In genomic region chr12:52530366-52530765, GRCh38 we compare ENCODE assay signal across 38 cellular contexts. TPM values are rescaled to one million over a fixed set of nuclear protein-coding genes. Genes with fewer than 3 reads are reported as not detected.
"Had no signal": no experiment of that assay in that cellular context is flagged by ENCODE, and none has a peak within 500 bp of the region (broad histone marks: within the 10 kb centered on the region; RNA-seq: fewer than 3 reads in every experiment).

No MANE protein-coding gene starts in this region.

- H3K4me1 ChIP-seq: esophagus muscularis mucosa, gastroesophageal sphincter, heart left ventricle, pancreas, thyroid gland had no signal

- H3K27ac ChIP-seq: coronary artery, esophagus muscularis mucosa, foreskin keratinocyte, gastroesophageal sphincter, heart left ventricle, hepatocyte, neutrophil, pancreas, sigmoid colon, stomach, thyroid gland had no signal

- H3K4me1 Mint-ChIP-seq: neural crest cell had no signal

- H3K4me3 ChIP-seq: coronary artery, esophagus muscularis mucosa, gastroesophageal sphincter, heart left ventricle, hepatocyte, lung, pancreas, sigmoid colon, stomach, thyroid gland had no signal

- H3K9me3 Mint-ChIP-seq: memory B cell; neural crest cell; stimulated activated effector memory CD8-positive, alpha-beta T cell treated with anti-CD3 and anti-CD28 coated beads, Interleukin-12 subunit alpha, Interleukin-12 subunit beta, amount 100 ng/mL, for 72 hours had no signal

- H3K27me3 ChIP-seq: esophagus muscularis mucosa, foreskin keratinocyte, gastroesophageal sphincter, hepatocyte, pancreas, sigmoid colon, stomach, thyroid gland had no signal

- ATAC-seq: foreskin keratinocyte; gastroesophageal sphincter; heart left ventricle; left lobe of liver; naive thymus-derived CD4-positive, alpha-beta T cell; pancreas; stimulated activated effector memory CD8-positive, alpha-beta T cell treated with anti-CD3 and anti-CD28 coated beads, Interleukin-12 subunit alpha, Interleukin-12 subunit beta, amount 100 ng/mL, for 72 hours had no signal

- FAIRE-seq: endothelial cell of umbilical vein, kidney, pancreas had no signal

- H3K4me3 Mint-ChIP-seq: memory B cell; naive thymus-derived CD4-positive, alpha-beta T cell; neural crest cell; stimulated activated effector memory CD8-positive, alpha-beta T cell treated with anti-CD3 and anti-CD28 coated beads, Interleukin-12 subunit alpha, Interleukin-12 subunit beta, amount 100 ng/mL, for 72 hours had no signal

- H3K27me3 Mint-ChIP-seq: naive thymus-derived CD4-positive, alpha-beta T cell had no signal

- H3K27ac Mint-ChIP-seq: memory B cell; naive thymus-derived CD4-positive, alpha-beta T cell; stimulated activated effector memory CD8-positive, alpha-beta T cell treated with anti-CD3 and anti-CD28 coated beads, Interleukin-12 subunit alpha, Interleukin-12 subunit beta, amount 100 ng/mL, for 72 hours had no signal

- H3K36me3 ChIP-seq: esophagus muscularis mucosa, gastroesophageal sphincter, heart left ventricle, neutrophil, pancreas, sigmoid colon, stomach, thyroid gland had no signal

- H3K9me3 ChIP-seq: esophagus muscularis mucosa, gastroesophageal sphincter, heart left ventricle, neutrophil, pancreas, sigmoid colon, stomach, thyroid gland had no signal

- DNase-seq: dermis blood vessel endothelial cell; effector memory CD4-positive, alpha-beta T cell; foreskin keratinocyte; heart left ventricle; kidney; midbrain; naive thymus-derived CD4-positive, alpha-beta T cell; pancreas; retina; sigmoid colon; stimulated activated CD4-positive, alpha-beta T cell treated with anti-CD3 and anti-CD28 coated beads, Interleukin-2, amount 100 ng/mL, for 24 hours; stimulated activated CD4-positive, alpha-beta T cell treated with anti-CD3 and anti-CD28 coated beads, Interleukin-4, amount 100 ng/mL, for 24 hours; stimulated activated naive CD4-positive, alpha-beta T cell treated with Interleukin-2 at 50 U/mL for 16 hours; stomach; thyroid gland; trophoblast cell had no signal

- H3K36me3 Mint-ChIP-seq: memory B cell; naive thymus-derived CD4-positive, alpha-beta T cell; stimulated activated effector memory CD8-positive, alpha-beta T cell treated with anti-CD3 and anti-CD28 coated beads, Interleukin-12 subunit alpha, Interleukin-12 subunit beta, amount 100 ng/mL, for 72 hours had no signal

RNA-seq across cellular contexts. Expression of gene KRT5, which starts 10.2 kb away (rescaled TPM):
- total RNA-seq: epithelial cell of proximal tubule, fibroblast of lung, left lobe of liver, liver, mucosa of gallbladder, neural crest cell, posterior vena cava had no signal
- polyA plus RNA-seq: naive thymus-derived CD4-positive, alpha-beta T cell had no signal

RNA-seq across cellular contexts. Expression of gene KRT71, which starts 22.6 kb away (rescaled TPM):
- total RNA-seq: dermis blood vessel endothelial cell; endothelial cell of umbilical vein; epithelial cell of proximal tubule; esophagus muscularis mucosa; fibroblast of lung; foreskin keratinocyte; gastroesophageal sphincter; heart left ventricle; hepatocyte; kidney; left lobe of liver; liver; lung; mucosa of gallbladder; naive thymus-derived CD4-positive, alpha-beta T cell; neural crest cell; omental fat pad; pancreas; posterior vena cava; pulmonary artery endothelial cell; sigmoid colon; skeletal muscle tissue; stomach; subcutaneous adipose tissue; thyroid gland; urinary bladder had no signal
- polyA plus RNA-seq: endothelial cell of umbilical vein; fibroblast of lung; foreskin keratinocyte; heart left ventricle; hepatocyte; liver; lung; naive thymus-derived CD4-positive, alpha-beta T cell; pancreas; sigmoid colon; stomach; urinary bladder had no signal

RNA-seq across cellular contexts. Expression of gene KRT6A, which starts 37.3 kb away (rescaled TPM):
- total RNA-seq: epithelial cell of proximal tubule; fibroblast of lung; kidney; left lobe of liver; mucosa of gallbladder; naive thymus-derived CD4-positive, alpha-beta T cell; neural crest cell; posterior vena cava; sigmoid colon; temporal lobe; urinary bladder had no signal
- polyA plus RNA-seq: endothelial cell of umbilical vein; naive thymus-derived CD4-positive, alpha-beta T cell had no signal

RNA-seq across cellular contexts. Expression of gene KRT74, which starts 43.3 kb away (rescaled TPM):
- total RNA-seq: dermis blood vessel endothelial cell, endothelial cell of umbilical vein, epithelial cell of proximal tubule, esophagus muscularis mucosa, fibroblast of lung, foreskin keratinocyte, gastroesophageal sphincter, heart left ventricle, hepatocyte, kidney, left lobe of liver, liver, lung, mucosa of gallbladder, neural crest cell, omental fat pad, pancreas, posterior vena cava, pulmonary artery endothelial cell, sigmoid colon, skeletal muscle tissue, stomach, subcutaneous adipose tissue, temporal lobe, thyroid gland, urinary bladder had no signal
- polyA plus RNA-seq: endothelial cell of umbilical vein; fibroblast of lung; heart left ventricle; hepatocyte; liver; lung; naive thymus-derived CD4-positive, alpha-beta T cell; pancreas; sigmoid colon; urinary bladder had no signal

RNA-seq across cellular contexts. Expression of gene KRT6C, which starts 56.8 kb away (rescaled TPM):
- total RNA-seq: dermis blood vessel endothelial cell; endothelial cell of umbilical vein; epithelial cell of proximal tubule; esophagus muscularis mucosa; fibroblast of lung; heart left ventricle; kidney; left lobe of liver; lung; mucosa of gallbladder; naive thymus-derived CD4-positive, alpha-beta T cell; neural crest cell; omental fat pad; pancreas; posterior vena cava; pulmonary artery endothelial cell; sigmoid colon; skeletal muscle tissue; subcutaneous adipose tissue; temporal lobe; thyroid gland; urinary bladder had no signal
- polyA plus RNA-seq: endothelial cell of umbilical vein; fibroblast of lung; heart left ventricle; liver; naive thymus-derived CD4-positive, alpha-beta T cell; pancreas; urinary bladder had no signal
